Comparison of ENCODE assay signal across 23 cellular contexts in the genomic region with DNA sequence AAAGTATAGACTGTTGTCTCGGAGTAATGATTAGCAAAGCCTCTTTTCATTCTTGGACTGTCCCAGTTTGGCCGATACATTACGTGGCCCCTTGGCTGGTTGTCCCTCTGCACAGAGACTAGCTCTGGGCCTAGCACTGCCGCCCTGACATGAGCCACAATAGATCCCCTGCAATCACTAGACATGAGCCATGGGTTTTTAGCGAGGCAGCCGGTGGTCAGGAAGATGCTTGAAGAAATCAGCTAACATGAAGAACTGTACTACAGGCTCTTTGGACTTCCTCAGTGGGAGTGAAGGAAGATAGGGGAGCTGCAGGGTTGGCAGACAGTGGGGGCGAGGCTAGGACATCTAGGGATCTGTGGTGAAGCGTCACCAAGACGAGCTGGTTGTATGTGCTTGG.
"Had no signal": no experiment of that assay in that cellular context is flagged by ENCODE, and none has a peak within 500 bp of the region (broad histone marks: within the 10 kb centered on the region; RNA-seq: fewer than 3 reads in every experiment).

No MANE protein-coding gene starts in this region.

- DNase-seq: IMR-90, KG1, MV-4-11, NCI-H1048, NCI-H1105 treated with DMSO at 0.1 percent for 48 hours, NCI-H1417 treated with DMSO at 0.1 percent for 48 hours, NCI-H146, NCI-H1694 treated with DMSO at 0.1 percent for 48 hours, NCI-H1930, NCI-H2081, NCI-H2107, NCI-H226, NCI-H446, NCI-H510A, NCI-H524 treated with DMSO at 0.1 percent for 48 hours, NCI-H69, NCI-H774, Right ventricle myocardium superior, RPMI8226, SIG-M5 had no signal

- H3K27me3 ChIP-seq: SJSA1 had no signal

- H3K4me1 ChIP-seq: SJSA1 had no signal

- FAIRE-seq: RCC 7860 had no signal

- H3K9me3 ChIP-seq: SJSA1 had no signal

- H3K4me3 ChIP-seq: SJSA1, SK-N-MC had no signal

- H3K27ac ChIP-seq: SJSA1, SK-N-MC had no signal
